23 cellular contexts compared by ENCODE assay signal in the genomic region with DNA sequence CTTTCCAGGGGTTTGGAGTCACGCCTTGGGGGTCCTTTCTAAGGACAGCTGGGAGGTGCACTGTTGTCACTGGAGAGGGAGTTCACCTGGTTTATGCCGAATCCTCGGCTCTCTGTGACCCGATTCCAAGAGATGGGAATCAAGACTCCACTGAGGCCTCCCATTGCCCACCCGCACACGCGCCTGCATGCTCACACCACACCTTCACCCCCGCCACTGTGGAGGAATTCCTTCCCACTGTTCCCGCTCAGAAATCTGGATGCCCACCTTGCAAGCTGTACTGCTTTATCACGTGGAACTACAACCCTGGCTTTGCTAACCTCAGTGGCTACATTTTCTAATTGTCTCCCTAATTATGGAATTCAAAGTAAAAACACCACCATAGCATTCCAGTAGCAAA.
"Had no signal": no experiment of that assay in that cellular context is flagged by ENCODE, and none has a peak within 500 bp of the region (broad histone marks: within the 10 kb centered on the region; RNA-seq: fewer than 3 reads in every experiment).

No MANE protein-coding gene starts in this region.

- H3K9me3 ChIP-seq: MG63, SK-N-SH had no signal

- H3K9me2 ChIP-seq: SK-N-SH had no signal

- DNase-seq: IMR-90, Karpas-422, KG1, MG63, NCI-H1092, NCI-H1105 treated with DMSO at 0.1 percent for 48 hours, NCI-H1417 treated with DMSO at 0.1 percent for 48 hours, NCI-H146, NCI-H1694 treated with DMSO at 0.1 percent for 48 hours, NCI-H1930, NCI-H2081, NCI-H2107, NCI-H2227 treated with DMSO at 0.1 percent for 48 hours, NCI-H510A, NCI-H524 treated with DMSO at 0.1 percent for 48 hours, NCI-H69, NCI-H774, RPMI8226, SHP77, SK-N-SH, SW 1271 had no signal

- H3K36me3 ChIP-seq: MG63 had no signal

- H3K27me3 ChIP-seq: MG63 had no signal

- FAIRE-seq: HepG2, RCC 7860 had no signal

- ATAC-seq: HepG2 had no signal

- H3K4me2 ChIP-seq: SK-N-SH had no signal

- H3K4me3 ChIP-seq: MG63 had no signal

- H3K9ac ChIP-seq: SK-N-SH had no signal
